ENCODE assay signal across 11 cellular contexts in genomic region chr1:201013991-201014815, GRCh38. TPM values are rescaled to one million over a fixed set of nuclear protein-coding genes. Genes with fewer than 3 reads are reported as not detected.
DNase-seq lines count a peak whose midpoint lies in the region; ATAC-seq and TF ChIP-seq lines count a peak whose summit lies in the region.
"Had no signal": no experiment of that assay in that cellular context is flagged by ENCODE, and none has a peak within 500 bp of the region (broad histone marks: within the 10 kb centered on the region; RNA-seq: fewer than 3 reads in every experiment).

No MANE protein-coding gene starts in this region.

- H3K27me3 ChIP-seq in right cardiac atrium (ENCODE audit: control insufficient read depth, insufficient read depth), result no peaks in the 10 kb centered on the region
- H3K27me3 ChIP-seq in right atrium auricular region, result no peaks in the 10 kb centered on the region
- peaks cover 0 to 59% of the 10 kb centered on the region in 2 experiments for H3K27me3 ChIP-seq in mesenchymal stem cell (ENCODE audit: control insufficient read depth in 1 of 2, insufficient read depth in 1 of 2, low read length in 2 of 2)

- peak overlapping the region; percentile 34 for H3K4me2 ChIP-seq in mesenchymal stem cell (ENCODE audit: low read length, poor library complexity, severe bottlenecking)

- no peak overlapping the region for H2BK5ac ChIP-seq in mesenchymal stem cell (ENCODE audit: low read depth, low read length, poor library complexity, severe bottlenecking)

- H3K18ac ChIP-seq in mesenchymal stem cell (ENCODE audit: low read depth in 1 of 2, low read length in 2 of 2), result no peak overlapping the region

- no peak overlapping the region for H2BK120ac ChIP-seq in mesenchymal stem cell (ENCODE audit: low read depth, low read length)

- DNase-seq in right cardiac atrium (peak in 1 of 3 donors; percentile 52), right atrium auricular region (ENCODE audit: low spot score) (no peak), caudate nucleus (lab: John Stamatoyannopoulos, UW) (peak in 51 of 61 donors; percentile 33 to 82 (median 66)), mesenchymal stem cell (no peak), NCI-H2029 (lab: John Stamatoyannopoulos, UW) (no peak), NCI-H526 (lab: John Stamatoyannopoulos, UW) (no peak)
- DNase-seq: NCI-H510A treated with DMSO at 0.1 percent for 48 hours; stimulated activated CD4-positive, alpha-beta T cell treated with anti-CD3 and anti-CD28 coated beads, Interleukin-12 subunit alpha, Interleukin-12 subunit beta, amount 100 ng/mL, for 4 hours; SW 1271 had no signal

- H4K91ac ChIP-seq in mesenchymal stem cell (ENCODE audit: low read length), result peak overlapping the region; percentile 35

- H2BK12ac ChIP-seq in mesenchymal stem cell (ENCODE audit: low read length in 2 of 2), result no peak overlapping the region

- H2AFZ ChIP-seq in mesenchymal stem cell (ENCODE audit: low read depth, low read length), result no peak overlapping the region

- no peak overlapping the region for H3K4ac ChIP-seq in mesenchymal stem cell (ENCODE audit: low read depth in 1 of 2, low read length in 2 of 2)

- H3K9ac ChIP-seq in mesenchymal stem cell (ENCODE audit: low read length), result peak overlapping the region; percentile 18

- H2AK5ac ChIP-seq in mesenchymal stem cell (ENCODE audit: low read length, severe bottlenecking), result no peak overlapping the region

- TF ChIP-seq CTCF in right atrium auricular region (IDR thresholded peaks at IDR 0.05), result no peak

- ATAC-seq in right cardiac atrium, result peak; percentile 22 to 58
- no peak for ATAC-seq in HG03432 (IDR thresholded peaks at IDR 0.05; ENCODE audit: unreplicated experiment)
- ATAC-seq in HG03175 (IDR thresholded peaks at IDR 0.05; ENCODE audit: unreplicated experiment), result no peak

- WGBS in right cardiac atrium, result 40% methylated on average over 33 of the region's 33 CpGs
- 64% methylated on average over 26 of the region's 33 CpGs for WGBS in mesenchymal stem cell

- H4K8ac ChIP-seq in mesenchymal stem cell (ENCODE audit: low read length), result no peak overlapping the region

- H3K79me1 ChIP-seq in mesenchymal stem cell (replicated peaks; ENCODE audit: low read length, poor library complexity, severe bottlenecking), result peaks cover 43% of the 10 kb centered on the region

- intact Hi-C loops in right cardiac atrium (cut with DNase I), result no loop called here

- H3K9me3 ChIP-seq in right cardiac atrium (ENCODE audit: control insufficient read depth, low read length) (no peaks in the 10 kb centered on the region), right atrium auricular region (no peaks in the 10 kb centered on the region), mesenchymal stem cell (ENCODE audit: control insufficient read depth, low read length) (no peaks in the 10 kb centered on the region)

- H3K4me1 ChIP-seq in right cardiac atrium (ENCODE audit: control insufficient read depth, insufficient read depth, low read length), result no peaks in the 10 kb centered on the region
- peaks cover 0 to 36% of the 10 kb centered on the region in 2 donors for H3K4me1 ChIP-seq in right atrium auricular region
- peaks cover 40% of the 10 kb centered on the region for H3K4me1 ChIP-seq in mesenchymal stem cell (ENCODE audit: control insufficient read depth, insufficient read depth, low read depth, low read length)

- no peak overlapping the region for H3K14ac ChIP-seq in mesenchymal stem cell (ENCODE audit: low read length in 2 of 2)

- H3K23ac ChIP-seq in mesenchymal stem cell (ENCODE audit: low read length in 2 of 2), result no peak overlapping the region

- H3K27ac ChIP-seq in right cardiac atrium (ENCODE audit: low read length), result no peak overlapping the region
- H3K27ac ChIP-seq in right atrium auricular region, result no peak overlapping the region
- peak overlapping the region; percentile 52 for H3K27ac ChIP-seq in caudate nucleus (ENCODE audit: low read depth, low read length)
- H3K27ac ChIP-seq in mesenchymal stem cell (ENCODE audit: low read length, poor library complexity, severe bottlenecking), result no peak overlapping the region

- H3K4me3 ChIP-seq in right cardiac atrium (ENCODE audit: low read length) (no peak overlapping the region), right atrium auricular region (peak overlapping the region in 1 of 2 donors; percentile 9), mesenchymal stem cell (ENCODE audit: insufficient read depth in 1 of 2, low read depth in 1 of 2, low read length in 2 of 2) (peak overlapping the region; percentile 28 to 55)

- peak overlapping the region; percentile 2 for H2BK15ac ChIP-seq in mesenchymal stem cell (ENCODE audit: low read depth, poor library complexity, severe bottlenecking)

- H3K36me3 ChIP-seq in right atrium auricular region (no peaks in the 10 kb centered on the region), mesenchymal stem cell (ENCODE audit: control insufficient read depth in 1 of 2, insufficient read depth in 2 of 2, low read depth in 1 of 2, low read length in 2 of 2) (no peaks in the 10 kb centered on the region)

RNA-seq across cellular contexts. Expression of gene KIF21B, which starts 9.3 kb away (rescaled TPM):
- total RNA-seq in right cardiac atrium (under 1 TPM; 0.53 to 0.83 (median 0.67) TPM), right atrium auricular region (1 to 10 TPM in 1 of 2 donors, under 1 TPM in 1; 0.48 to 1.5 TPM)
- 0.36 TPM for polyA plus RNA-seq in right cardiac atrium
- polyA plus RNA-seq in mesenchymal stem cell (2013, experiment 1 of 2), result 1.1 TPM
- polyA plus RNA-seq in mesenchymal stem cell (2013, experiment 2 of 2), result 1.1 TPM

Comparison
In these comparisons a context has a peak if more than half of its experiments do, and no peak if none do; other contexts are left out.
1. ATAC-seq: peak in right cardiac atrium (2 of 2); none in HG03432 (single experiment) and HG03175 (single experiment).
2. DNase-seq: peak in caudate nucleus (51 of 61); none in right atrium auricular region (single experiment), mesenchymal stem cell (single experiment), NCI-H2029 (single experiment) and NCI-H526 (0 of 2).